19 cellular contexts compared by ENCODE assay signal in genomic region chr6:133896344-133896721, GRCh38. TPM values are rescaled to one million over a fixed set of nuclear protein-coding genes. Genes with fewer than 3 reads are reported as not detected.
A peak's percentile ranks its signal among the peaks of the same experiment; 100 is the strongest.
DNase-seq lines count a peak whose midpoint lies in the region; ATAC-seq and TF ChIP-seq lines count a peak whose summit lies in the region.
"Had no signal": no experiment of that assay in that cellular context is flagged by ENCODE, and none has a peak within 500 bp of the region (broad histone marks: within the 10 kb centered on the region; RNA-seq: fewer than 3 reads in every experiment).

No MANE protein-coding gene starts in this region.

- H3K4me2 ChIP-seq in fibroblast of lung (ENCODE audit: extremely low read depth, insufficient read depth, low read length), result peak overlapping the region; percentile 87
- H3K4me2 ChIP-seq in neural progenitor cell, result peak overlapping the region; percentile 88

- H3K36me3 ChIP-seq in fibroblast of lung (ENCODE audit: control insufficient read depth, insufficient read depth, low read length) (peaks cover 2% of the 10 kb centered on the region), neural progenitor cell (no peaks in the 10 kb centered on the region), vagina (no peaks in the 10 kb centered on the region)
- H3K36me3 ChIP-seq: gastrocnemius medialis, HAP-1 had no signal

- no peak for ATAC-seq in right cardiac atrium
- no peak for ATAC-seq in Right ventricle myocardium inferior
- no peak for ATAC-seq in CD4-positive, alpha-beta T cell (ENCODE audit: poor library complexity)
- no peak for ATAC-seq in HG02840 (IDR thresholded peaks at IDR 0.05; ENCODE audit: low FRiP score, unreplicated experiment)
- ATAC-seq in T-helper 17 cell, result no peak
- ATAC-seq: stimulated activated memory B cell treated with anti-CD40 and anti-IgM and Interleukin-4, amounts not matched to agents 10 μg/mL and 1 μg/mL and 100 μg/mL, for 72 hours had no signal

- H3K36me3 Mint-ChIP-seq in neural progenitor cell, result no peaks in the 10 kb centered on the region
- no peaks in the 10 kb centered on the region for H3K36me3 Mint-ChIP-seq in CD4-positive, alpha-beta T cell (ENCODE audit: low read depth)
- peaks cover 11% of the 10 kb centered on the region for H3K36me3 Mint-ChIP-seq in T-helper 17 cell (ENCODE audit: low read depth)
- H3K36me3 Mint-ChIP-seq: stimulated activated memory B cell treated with anti-CD40 and anti-IgM and Interleukin-4, amounts not matched to agents 10 μg/mL and 1 μg/mL and 100 μg/mL, for 72 hours had no signal

- H3K27me3 ChIP-seq in right cardiac atrium (ENCODE audit: control insufficient read depth, insufficient read depth) (no peaks in the 10 kb centered on the region), fibroblast of lung (ENCODE audit: control insufficient read depth, insufficient read depth, low read length) (no peaks in the 10 kb centered on the region), neural progenitor cell (peaks cover 82% of the 10 kb centered on the region), vagina (peaks cover 3% of the 10 kb centered on the region)
- H3K27me3 ChIP-seq in CD4-positive, alpha-beta T cell (ENCODE audit: control insufficient read depth, insufficient read depth, low read length), result peaks cover 91% of the 10 kb centered on the region

- H2AFZ ChIP-seq in fibroblast of lung (ENCODE audit: low read length), result no peak overlapping the region
- H2AFZ ChIP-seq in neural progenitor cell (replicated peaks), result peak overlapping the region; percentile 38

- H3K27ac ChIP-seq in right cardiac atrium (ENCODE audit: low read length), result peak overlapping the region; percentile 19
- no peak overlapping the region for H3K27ac ChIP-seq in fibroblast of lung (ENCODE audit: insufficient read depth, low read length)
- H3K27ac ChIP-seq in neural progenitor cell, result no peak overlapping the region
- peak overlapping the region; percentile 71 for H3K27ac ChIP-seq in vagina
- H3K27ac ChIP-seq in CD4-positive, alpha-beta T cell (ENCODE audit: low read depth, low read length), result no peak overlapping the region
- H3K27ac ChIP-seq: gastrocnemius medialis had no signal

- no peak for DNase-seq in right cardiac atrium
- DNase-seq in Right ventricle myocardium inferior (ENCODE audit: missing footprints), result no peak
- no peak for DNase-seq in fibroblast of lung (ENCODE audit: low read depth in 2 of 2)
- no peak for DNase-seq in neural progenitor cell (ENCODE audit: low spot score)
- DNase-seq in vagina (ENCODE audit: extremely low spot score in 2 of 2), result no peak
- no peak for DNase-seq in CD4-positive, alpha-beta T cell
- no peak for DNase-seq in T-helper 17 cell
- DNase-seq: ACHN; activated CD4-positive, CD25-positive, alpha-beta regulatory T cell; activated naive CD4-positive, alpha-beta T cell treated with anti-CD3 and anti-CD28 coated beads, Interleukin-2, amount 50 U/mL, for 16 hours; gastrocnemius medialis; NCI-H2081; NCI-H526 treated with DMSO at 0.1 percent for 48 hours; T-helper 1 cell had no signal

- H4K20me1 ChIP-seq in fibroblast of lung (ENCODE audit: control insufficient read depth, extremely low read depth, insufficient read depth, low read length) (no peaks in the 10 kb centered on the region), neural progenitor cell (ENCODE audit: low read depth) (peaks cover 47% of the 10 kb centered on the region)

- POLR2A ChIA-PET in CD4-positive, alpha-beta T cell (lab: Charles Lee), result no interaction called here

- H3K4me3 ChIP-seq in right cardiac atrium (ENCODE audit: low read length) (peak overlapping the region; percentile 26), fibroblast of lung (replicated peaks in 1 of 4; ENCODE audit: control extremely low read depth in 1 of 4, insufficient read depth in 1 of 4, low read depth in 3 of 4, low read length in 4 of 4) (peak overlapping the region in 1 of 4 experiments; percentile 51), neural progenitor cell (peak overlapping the region; percentile 46), vagina (peak overlapping the region; percentile 20 to 42)
- H3K4me3 ChIP-seq: HAP-1 had no signal

- H3K27ac Mint-ChIP-seq in neural progenitor cell, result no peak overlapping the region
- no peak overlapping the region for H3K27ac Mint-ChIP-seq in CD4-positive, alpha-beta T cell
- no peak overlapping the region for H3K27ac Mint-ChIP-seq in T-helper 17 cell
- H3K27ac Mint-ChIP-seq: stimulated activated memory B cell treated with anti-CD40 and anti-IgM and Interleukin-4, amounts not matched to agents 10 μg/mL and 1 μg/mL and 100 μg/mL, for 72 hours had no signal

- TF ChIP-seq CTCF in fibroblast of lung (conservative IDR thresholded peaks at IDR 0.05 in 1 of 2, IDR thresholded peaks at IDR 0.05 in 1 of 2; ENCODE audit: low read depth in 1 of 2, low read length in 2 of 2) (no peak), neural progenitor cell (IDR thresholded peaks at IDR 0.05) (no peak), vagina (IDR thresholded peaks at IDR 0.05) (no peak)
- TF ChIP-seq CTCF in CD4-positive, alpha-beta T cell (IDR thresholded peaks at IDR 0.05), result no peak

- H3K4me1 ChIP-seq in right cardiac atrium (ENCODE audit: control insufficient read depth, insufficient read depth, low read length) (no peaks in the 10 kb centered on the region), fibroblast of lung (ENCODE audit: control insufficient read depth, extremely low read depth, insufficient read depth, low read length) (peaks cover 16% of the 10 kb centered on the region), neural progenitor cell (peaks cover 13% of the 10 kb centered on the region), vagina (peaks cover 26% of the 10 kb centered on the region)
- H3K4me1 ChIP-seq: HAP-1 had no signal

- H3F3A ChIP-seq in neural progenitor cell (ENCODE audit: low read depth), result peaks cover 31% of the 10 kb centered on the region

- H3K9me3 Mint-ChIP-seq in neural progenitor cell, result no peaks in the 10 kb centered on the region
- H3K9me3 Mint-ChIP-seq in CD4-positive, alpha-beta T cell, result no peaks in the 10 kb centered on the region

- H3K4me3 Mint-ChIP-seq in neural progenitor cell, result peak overlapping the region; percentile 78
- H3K4me3 Mint-ChIP-seq in CD4-positive, alpha-beta T cell, result no peak overlapping the region
- H3K4me3 Mint-ChIP-seq in T-helper 17 cell, result no peak overlapping the region
- H3K4me3 Mint-ChIP-seq: stimulated activated memory B cell treated with anti-CD40 and anti-IgM and Interleukin-4, amounts not matched to agents 10 μg/mL and 1 μg/mL and 100 μg/mL, for 72 hours had no signal

- CTCF ChIA-PET in CD4-positive, alpha-beta T cell (lab: Charles Lee), result no interaction called here

- H3K27me3 Mint-ChIP-seq in neural progenitor cell (ENCODE audit: insufficient read depth, low read depth) (peaks cover 70% of the 10 kb centered on the region), T-helper 17 cell (peaks cover 87% of the 10 kb centered on the region)
- H3K27me3 Mint-ChIP-seq in CD4-positive, alpha-beta T cell, result peaks cover 86% of the 10 kb centered on the region

- WGBS in right cardiac atrium, result 26% methylated on average over 5 of the region's 5 CpGs

- no peak overlapping the region for H3K9ac ChIP-seq in fibroblast of lung (ENCODE audit: insufficient read depth, low read length)
- H3K9ac ChIP-seq in neural progenitor cell, result no peak overlapping the region

- TF ChIP-seq POLR2A in vagina (IDR thresholded peaks at IDR 0.05), result no peak

- intact Hi-C loops in right cardiac atrium (cut with DNase I), result no loop called here
- intact Hi-C loops in Right ventricle myocardium inferior (cut with DNase I), result no loop called here
- intact Hi-C loops in vagina (cut with DNase I), result loop anchor here (10.0 kb wide), 2 partner anchors 132 to 1952 kb away; no protein-coding TSS in a partner anchor
- intact Hi-C loops in CD4-positive, alpha-beta T cell (cut with DNase I, micrococcal nuclease), result no loop called here

- H3K9me3 ChIP-seq in right cardiac atrium (ENCODE audit: control insufficient read depth, low read length), result no peaks in the 10 kb centered on the region
- no peaks in the 10 kb centered on the region for H3K9me3 ChIP-seq in fibroblast of lung (ENCODE audit: control insufficient read depth, insufficient read depth, low read depth, low read length)
- H3K9me3 ChIP-seq in neural progenitor cell (ENCODE audit: low read depth), result no peaks in the 10 kb centered on the region
- no peaks in the 10 kb centered on the region for H3K9me3 ChIP-seq in vagina
- H3K9me3 ChIP-seq in CD4-positive, alpha-beta T cell (ENCODE audit: control insufficient read depth, low read length), result no peaks in the 10 kb centered on the region
- H3K9me3 ChIP-seq in T-helper 17 cell (ENCODE audit: control insufficient read depth, low read length, poor library complexity, severe bottlenecking), result no peaks in the 10 kb centered on the region
- H3K9me3 ChIP-seq: gastrocnemius medialis, HAP-1 had no signal

- peaks cover 23% of the 10 kb centered on the region for H3K4me1 Mint-ChIP-seq in neural progenitor cell
- peaks cover 25% of the 10 kb centered on the region for H3K4me1 Mint-ChIP-seq in CD4-positive, alpha-beta T cell (ENCODE audit: low read depth)
- peaks cover 19% of the 10 kb centered on the region for H3K4me1 Mint-ChIP-seq in T-helper 17 cell

- H3K79me2 ChIP-seq in fibroblast of lung (ENCODE audit: control insufficient read depth, insufficient read depth, low read length) (peaks cover 8% of the 10 kb centered on the region), neural progenitor cell (ENCODE audit: low read depth) (no peaks in the 10 kb centered on the region)

RNA-seq across cellular contexts. Expression of gene TCF21, which starts 7.4 kb away (rescaled TPM):
- 10 to 100 TPM in 3 of 4 donors, 1 to 10 TPM in 1; 10.0 to 25.4 (median 12.9) TPM for total RNA-seq in right cardiac atrium
- polyA plus RNA-seq in right cardiac atrium, result 7.9 TPM
- 5.2 TPM for total RNA-seq in Right ventricle myocardium inferior
- 8.2 and 11.1 TPM in 2 replicates for total RNA-seq in fibroblast of lung
- polyA plus RNA-seq in fibroblast of lung, result 13.5 and 20.5 TPM in 2 replicates
- 10.8 and 17.4 TPM in 2 replicates for polyA plus RNA-seq in fibroblast of lung (2012)
- 9.7 and 19.0 TPM in 2 replicates for polyA minus RNA-seq in fibroblast of lung (ENCODE audit: low replicate concordance)
- 0.04 and 0.22 TPM in 2 replicates for total RNA-seq in neural progenitor cell (ENCODE audit: low replicate concordance)
- 12.5 TPM for total RNA-seq in vagina
- total RNA-seq in CD4-positive, alpha-beta T cell, result not detected
- total RNA-seq in T-helper 17 cell, result not detected
- total RNA-seq: RPMI7951 had no signal
- polyA plus RNA-seq: keratinocyte had no signal

RNA-seq across cellular contexts. Expression of gene TBPL1, which starts 56.7 kb away (rescaled TPM):
- total RNA-seq in right cardiac atrium, result 10 to 100 TPM; 24.8 to 32.0 (median 25.9) TPM
- polyA plus RNA-seq in right cardiac atrium, result 30.2 TPM
- total RNA-seq in Right ventricle myocardium inferior, result 14.5 TPM
- total RNA-seq in fibroblast of lung, result 15.4 and 18.8 TPM in 2 replicates
- polyA plus RNA-seq in fibroblast of lung, result 37.6 and 47.8 TPM in 2 replicates
- 32.6 and 38.6 TPM in 2 replicates for polyA plus RNA-seq in fibroblast of lung (2012)
- polyA minus RNA-seq in fibroblast of lung (ENCODE audit: low replicate concordance), result 0.39 and 2.2 TPM in 2 replicates
- total RNA-seq in neural progenitor cell (ENCODE audit: low replicate concordance), result 85.8 and 125 TPM in 2 replicates
- 17.7 TPM for total RNA-seq in vagina
- 10 to 100 TPM; 34.7 to 37.3 TPM for total RNA-seq in CD4-positive, alpha-beta T cell
- total RNA-seq in T-helper 17 cell, result 10 to 100 TPM; 23.9 to 33.7 TPM

Comparison
In these comparisons a context has a peak if more than half of its experiments do, and no peak if none do; other contexts are left out.
1. H3K27ac ChIP-seq: peak in right cardiac atrium (single experiment) and vagina (single experiment); none in fibroblast of lung (single experiment), neural progenitor cell (single experiment) and CD4-positive, alpha-beta T cell (single experiment).